9 cellular contexts compared by ENCODE assay signal in the genomic region with DNA sequence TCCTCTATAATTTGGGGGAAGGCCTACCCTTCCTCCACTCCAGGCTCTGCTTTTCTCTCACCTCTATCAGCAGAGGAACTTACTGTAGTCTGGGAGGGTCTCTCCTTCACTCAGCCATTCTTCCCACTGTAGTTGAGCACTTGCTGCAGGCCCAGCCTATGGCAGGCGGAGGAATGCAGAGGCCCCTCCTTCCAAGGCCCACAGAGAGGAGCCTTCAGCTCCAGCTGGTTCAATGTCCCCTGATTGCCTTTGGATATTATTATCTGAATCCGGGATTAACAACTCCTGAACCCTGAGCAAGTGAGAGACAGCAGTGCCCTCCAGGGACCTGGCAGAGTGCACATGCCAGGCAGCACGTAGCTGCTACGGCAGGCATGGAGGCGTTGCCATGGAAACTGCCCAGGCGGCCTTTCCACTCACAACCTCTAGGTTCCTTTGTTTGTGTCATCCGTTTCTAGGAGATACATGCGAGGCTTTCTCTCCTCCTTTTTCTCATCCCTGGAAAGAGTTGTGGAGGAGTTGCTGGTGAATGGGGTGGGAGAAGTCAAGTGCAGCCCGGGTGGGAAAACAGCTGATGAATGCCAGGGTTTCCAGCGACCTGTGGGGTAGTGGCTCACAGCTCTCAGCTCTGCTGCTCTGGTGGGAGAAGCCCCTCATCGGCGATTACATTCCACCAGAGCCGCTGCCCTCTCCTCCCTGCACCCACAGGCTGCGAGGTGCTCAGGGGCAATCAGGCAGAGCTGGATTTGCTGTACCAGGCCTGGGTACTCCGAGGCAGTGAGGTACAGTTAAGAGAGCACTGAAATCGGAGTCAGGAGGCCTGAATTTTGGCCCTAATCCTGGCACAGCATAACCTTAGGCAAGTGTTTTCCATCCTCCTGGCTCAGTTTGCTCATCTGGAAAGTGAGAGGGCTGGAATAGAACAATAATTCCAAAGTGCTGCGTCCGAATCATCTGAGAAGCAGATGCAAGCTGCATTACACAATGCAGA. TPM values are rescaled to one million over a fixed set of nuclear protein-coding genes. Genes with fewer than 3 reads are reported as not detected.
DNase-seq lines count a peak whose midpoint lies in the region; ATAC-seq and TF ChIP-seq lines count a peak whose summit lies in the region.
"Had no signal": no experiment of that assay in that cellular context is flagged by ENCODE, and none has a peak within 500 bp of the region (broad histone marks: within the 10 kb centered on the region; RNA-seq: fewer than 3 reads in every experiment).

No MANE protein-coding gene starts in this region.

- H3K9me3 Mint-ChIP-seq in activated T-cell treated with anti-CD3 and anti-CD28 coated beads, Interleukin-2, amount 50 U/mL, for 72 hours = no peaks in the 10 kb centered on the region

- no peaks in the 10 kb centered on the region for H3K36me3 ChIP-seq in brain microvascular endothelial cell (replicated peaks)

- H3K27me3 ChIP-seq in brain microvascular endothelial cell (replicated peaks) = no peaks in the 10 kb centered on the region
- H3K27me3 ChIP-seq: body of pancreas had no signal

- DNase-seq in DMS 273 treated with DMSO at 0.1 percent for 48 hours (lab: John Stamatoyannopoulos, UW) (peak; percentile 81), M059J (ENCODE audit: low read depth) (peak; percentile 68), SK-N-DZ (ENCODE audit: low spot score) (peak; percentile 81), kidney glomerular epithelial cell (lab: John Stamatoyannopoulos, UW) (peak; percentile 84), cortex of kidney (lab: John Stamatoyannopoulos, UW) (no peak), brain microvascular endothelial cell (no peak)
- no peak for DNase-seq in activated T-cell treated with anti-CD3 and anti-CD28 coated beads, Interleukin-2, amount 50 U/mL, for 72 hours

- H3K4me1 Mint-ChIP-seq in activated T-cell treated with anti-CD3 and anti-CD28 coated beads, Interleukin-2, amount 50 U/mL, for 72 hours (ENCODE audit: low read depth) = peaks cover 14% of the 10 kb centered on the region

- in situ Hi-C loops in brain microvascular endothelial cell (cut with HindIII; ENCODE audit: low pct_ligation_motif_present, low sequenced_read_pairs) = no loop called here

- TF ChIP-seq CTCF in brain microvascular endothelial cell (IDR thresholded peaks at IDR 0.05; ENCODE audit: low read depth, low read length, missing control alignments) = no peak

- H3K27me3 Mint-ChIP-seq in activated T-cell treated with anti-CD3 and anti-CD28 coated beads, Interleukin-2, amount 50 U/mL, for 72 hours (ENCODE audit: low read depth) = no peaks in the 10 kb centered on the region

- ATAC-seq in activated T-cell treated with anti-CD3 and anti-CD28 coated beads, Interleukin-2, amount 50 U/mL, for 72 hours (replicated peaks in 1 of 2) = no peak
- no peak for ATAC-seq in HG03135 (IDR thresholded peaks at IDR 0.05; ENCODE audit: unreplicated experiment)
- ATAC-seq: body of pancreas had no signal

- H3K27ac Mint-ChIP-seq in activated T-cell treated with anti-CD3 and anti-CD28 coated beads, Interleukin-2, amount 50 U/mL, for 72 hours = no peak overlapping the region

- H3K4me3 Mint-ChIP-seq in activated T-cell treated with anti-CD3 and anti-CD28 coated beads, Interleukin-2, amount 50 U/mL, for 72 hours = no peak overlapping the region

- no peak overlapping the region for H3K4me3 ChIP-seq in brain microvascular endothelial cell (ENCODE audit: low read depth, low read length)
- H3K4me3 ChIP-seq: body of pancreas had no signal

- H3K27ac ChIP-seq in brain microvascular endothelial cell = no peak overlapping the region
- H3K27ac ChIP-seq: body of pancreas had no signal

- H3K36me3 Mint-ChIP-seq in activated T-cell treated with anti-CD3 and anti-CD28 coated beads, Interleukin-2, amount 50 U/mL, for 72 hours (ENCODE audit: insufficient read depth in 2 of 2) = no peaks in the 10 kb centered on the region

RNA-seq across cellular contexts. Expression of a gene that starts 55.3 kb away (rescaled TPM):
- total RNA-seq in M059J (2014; rRNA removed; shearing (Covaris generic)) = 14.2 and 23.1 TPM in 2 replicates
- 11.6 and 14.0 TPM in 2 replicates for polyA plus RNA-seq in SK-N-DZ (2014; cell fraction: cytosol; rRNA removed)
- 11.3 and 24.0 TPM in 2 replicates for polyA plus RNA-seq in SK-N-DZ (2014; cell fraction: nucleus; rRNA removed)
- total RNA-seq in activated T-cell treated with anti-CD3 and anti-CD28 coated beads, Interleukin-2, amount 50 U/mL, for 72 hours = 10 to 100 TPM; 31.2 to 36.4 TPM

Comparison
In these comparisons a context has a peak if more than half of its experiments do, and no peak if none do; other contexts are left out.
1. DNase-seq: peak in DMS 273 treated with DMSO at 0.1 percent for 48 hours (single experiment), M059J (single experiment), SK-N-DZ (single experiment) and kidney glomerular epithelial cell (single experiment); none in cortex of kidney (single experiment), brain microvascular endothelial cell (single experiment) and activated T-cell treated with anti-CD3 and anti-CD28 coated beads, Interleukin-2, amount 50 U/mL, for 72 hours (0 of 2).